ENCODE assay signal across 1 cellular context in genomic region chr20:49615401-49616153, GRCh38.
TF ChIP-seq lines count a peak whose summit lies in the region.

No MANE protein-coding gene starts in this region.

TF ChIP-seq in HepG2, 621 proteins besides CTCF, POLR2A, EP300 and RAD21 (continued from another document and continues in another):
- TF ChIP-seq PAXIP1 (CRISPR knock-in tag; conservative IDR thresholded peaks at IDR 0.05), result 0 out of 2 replicates have a peak, but pooled peaks have one; percentile 17
- no peak for TF ChIP-seq HMGXB3 (CRISPR knock-in tag; IDR thresholded peaks at IDR 0.05; ENCODE audit: borderline replicate concordance)
- peak; percentile 67 for TF ChIP-seq HES4 (CRISPR knock-in tag; IDR thresholded peaks at IDR 0.05; ENCODE audit: borderline replicate concordance)
- no peak for TF ChIP-seq FOXP1 (IDR thresholded peaks at IDR 0.05)
- no peak for TF ChIP-seq FOXP1 (CRISPR knock-in tag; IDR thresholded peaks at IDR 0.05)
- peak; percentile 25 to 67; a peak in 3 of 4 replicates for TF ChIP-seq MAFK (conservative IDR thresholded peaks at IDR 0.05 in 1 of 2, IDR thresholded peaks at IDR 0.05 in 1 of 2; ENCODE audit: low read length in 2 of 2)
- TF ChIP-seq NFE2L1 (CRISPR knock-in tag; IDR thresholded peaks at IDR 0.05; ENCODE audit: borderline replicate concordance), result peak; percentile 97
- no peak for TF ChIP-seq SYNCRIP (IDR thresholded peaks at IDR 0.05; ENCODE audit: insufficient read depth, low read depth, low read length)
- peak; percentile 98 for TF ChIP-seq KDM1A (CRISPR knock-in tag; IDR thresholded peaks at IDR 0.05)
- 0 out of 2 replicates have a peak, but pooled peaks have one; percentile 50 for TF ChIP-seq ZNF691 (CRISPR knock-in tag; IDR thresholded peaks at IDR 0.05; ENCODE audit: borderline replicate concordance, low read depth)
- TF ChIP-seq CHD4 (IDR thresholded peaks at IDR 0.05; ENCODE audit: borderline replicate concordance, low read length), result 0 out of 2 replicates have a peak, but pooled peaks have one; percentile 73
- 0 out of 2 replicates have a peak, but pooled peaks have one; percentile 28 for TF ChIP-seq EED (CRISPR knock-in tag; IDR thresholded peaks at IDR 0.05)
- TF ChIP-seq SRSF1 (optimal IDR thresholded peaks at IDR 0.05; ENCODE audit: low read depth, low read length), result peak; percentile 63
- TF ChIP-seq ZNF652 (CRISPR knock-in tag; IDR thresholded peaks at IDR 0.05; ENCODE audit: borderline replicate concordance, low read depth), result no peak
- 0 out of 2 replicates have a peak, but pooled peaks have one; percentile 34 for TF ChIP-seq ZNF83 (CRISPR knock-in tag; IDR thresholded peaks at IDR 0.05; ENCODE audit: borderline replicate concordance)
- TF ChIP-seq MED1 (CRISPR knock-in tag; IDR thresholded peaks at IDR 0.05), result 0 out of 2 replicates have a peak, but pooled peaks have one; percentile 49
- TF ChIP-seq ZNF782 (CRISPR knock-in tag; IDR thresholded peaks at IDR 0.05; ENCODE audit: borderline replicate concordance), result peak; percentile 64; the same call in 1 of the 2 replicates
- TF ChIP-seq RXRB (CRISPR knock-in tag; IDR thresholded peaks at IDR 0.05; ENCODE audit: borderline replicate concordance), result 0 out of 2 replicates have a peak, but pooled peaks have one; percentile 2
- TF ChIP-seq MEIS1 (CRISPR knock-in tag; IDR thresholded peaks at IDR 0.05; ENCODE audit: borderline replicate concordance), result peak; percentile 87
- no peak; the same call in 1 of the 2 replicates for TF ChIP-seq ARNTL (CRISPR knock-in tag; IDR thresholded peaks at IDR 0.05)
- TF ChIP-seq ZBTB42 (CRISPR knock-in tag; IDR thresholded peaks at IDR 0.05), result 0 out of 2 replicates have a peak, but pooled peaks have one; percentile 54
- TF ChIP-seq LRRFIP1 (CRISPR knock-in tag; conservative IDR thresholded peaks at IDR 0.05), result no peak
- no peak for TF ChIP-seq ZBTB34 (CRISPR knock-in tag; IDR thresholded peaks at IDR 0.05)
- TF ChIP-seq ZNF136 (CRISPR knock-in tag; IDR thresholded peaks at IDR 0.05; ENCODE audit: low read depth), result no peak
- TF ChIP-seq ZNF124 (CRISPR knock-in tag; IDR thresholded peaks at IDR 0.05), result no peak; the same call in 1 of the 2 replicates
- TF ChIP-seq PLRG1 (conservative IDR thresholded peaks at IDR 0.05), result no peak
- TF ChIP-seq THAP11 (CRISPR knock-in tag; IDR thresholded peaks at IDR 0.05), result 0 out of 2 replicates have a peak, but pooled peaks have one; percentile 6
- no peak for TF ChIP-seq ZNF616 (CRISPR knock-in tag; IDR thresholded peaks at IDR 0.05; ENCODE audit: low read depth)
- TF ChIP-seq YEATS4 (CRISPR knock-in tag; IDR thresholded peaks at IDR 0.05; ENCODE audit: borderline replicate concordance), result no peak
- no peak for TF ChIP-seq ZNF790 (CRISPR knock-in tag; IDR thresholded peaks at IDR 0.05; ENCODE audit: borderline replicate concordance)
- TF ChIP-seq HOXD1 (CRISPR knock-in tag; IDR thresholded peaks at IDR 0.05), result no peak
- no peak for TF ChIP-seq ARID4A (CRISPR knock-in tag; IDR thresholded peaks at IDR 0.05; ENCODE audit: borderline replicate concordance)
- no peak for TF ChIP-seq SMARCE1 (IDR thresholded peaks at IDR 0.05; ENCODE audit: borderline replicate concordance)
- peak; percentile 65; the same call in 1 of the 2 replicates for TF ChIP-seq ZNF619 (CRISPR knock-in tag; IDR thresholded peaks at IDR 0.05)
- TF ChIP-seq PRDM15 (CRISPR knock-in tag; IDR thresholded peaks at IDR 0.05), result no peak
- TF ChIP-seq SP140L (CRISPR knock-in tag; IDR thresholded peaks at IDR 0.05; ENCODE audit: borderline replicate concordance), result no peak
- no peak for TF ChIP-seq ZNF274 (CRISPR knock-in tag; IDR thresholded peaks at IDR 0.05)
- TF ChIP-seq HHEX (CRISPR knock-in tag; IDR thresholded peaks at IDR 0.05), result 0 out of 2 replicates have a peak, but pooled peaks have one; percentile 5
- TF ChIP-seq MEF2D (CRISPR knock-in tag; IDR thresholded peaks at IDR 0.05), result peak; percentile 75; the same call in 1 of the 2 replicates
- TF ChIP-seq EEA1 (CRISPR knock-in tag; IDR thresholded peaks at IDR 0.05; ENCODE audit: borderline replicate concordance), result no peak
